16 cellular contexts compared by ENCODE assay signal in genomic region chr17:65270932-65271700, GRCh38.
"Had no signal": no experiment of that assay in that cellular context is flagged by ENCODE, and none has a peak within 500 bp of the region (broad histone marks: within the 10 kb centered on the region; RNA-seq: fewer than 3 reads in every experiment).

No MANE protein-coding gene starts in this region.

- H3K27me3 ChIP-seq: body of pancreas had no signal

- H3K9me3 ChIP-seq: body of pancreas had no signal

- H3K27ac Mint-ChIP-seq: activated CD4-positive, alpha-beta memory T cell treated with anti-CD3 and anti-CD28 coated beads, Interleukin-2, amount 10 ng/mL, durations not matched to agents 7 days and 5 days; activated naive CD8-positive, alpha-beta T cell treated with anti-CD3 and anti-CD28 coated beads, Interleukin-2, amount 50 U/mL, for 24 hours; activated T-cell treated with anti-CD3 and anti-CD28 coated beads, Interleukin-2, amount 50 U/mL, for 72 hours; dendritic cell treated with granulocyte-macrophage colony-stimulating factor and Interleukin-4, amounts not matched to agents 40 ng/mL and 50 ng/mL, for 4 days; effector memory CD8-positive, alpha-beta T cell; immature natural killer cell had no signal

- H3K27ac ChIP-seq: body of pancreas, parathyroid adenoma, VCaP had no signal

- H3K9ac ChIP-seq: parathyroid adenoma had no signal

- H3K36me3 Mint-ChIP-seq: immature natural killer cell had no signal

- H3K4me3 ChIP-seq: body of pancreas had no signal

- H2AFZ ChIP-seq: parathyroid adenoma had no signal

- H3K9me3 Mint-ChIP-seq: dendritic cell treated with granulocyte-macrophage colony-stimulating factor and Interleukin-4, amounts not matched to agents 40 ng/mL and 50 ng/mL, for 4 days; effector memory CD8-positive, alpha-beta T cell had no signal

- ATAC-seq: activated naive CD8-positive, alpha-beta T cell treated with anti-CD3 and anti-CD28 coated beads, Interleukin-2, amount 50 U/mL, for 24 hours; activated T-cell treated with anti-CD3 and anti-CD28 coated beads, Interleukin-2, amount 50 U/mL, for 72 hours; body of pancreas; effector memory CD8-positive, alpha-beta T cell; left colon had no signal

- H3K79me2 ChIP-seq: parathyroid adenoma had no signal

- H3K4me3 Mint-ChIP-seq: activated CD4-positive, alpha-beta memory T cell treated with anti-CD3 and anti-CD28 coated beads, Interleukin-2, amount 10 ng/mL, durations not matched to agents 7 days and 5 days; activated naive CD8-positive, alpha-beta T cell treated with anti-CD3 and anti-CD28 coated beads, Interleukin-2, amount 50 U/mL, for 24 hours; activated T-cell treated with anti-CD3 and anti-CD28 coated beads, Interleukin-2, amount 50 U/mL, for 72 hours; dendritic cell treated with granulocyte-macrophage colony-stimulating factor and Interleukin-4, amounts not matched to agents 40 ng/mL and 50 ng/mL, for 4 days; effector memory CD8-positive, alpha-beta T cell; immature natural killer cell had no signal

- H3K4me1 Mint-ChIP-seq: immature natural killer cell had no signal

- H3K4me1 ChIP-seq: body of pancreas, parathyroid adenoma had no signal

- DNase-seq: activated CD4-positive, alpha-beta memory T cell treated with anti-CD3 and anti-CD28 coated beads, Interleukin-2, amount 10 ng/mL, durations not matched to agents 7 days and 5 days; activated naive CD4-positive, alpha-beta T cell; activated naive CD8-positive, alpha-beta T cell treated with anti-CD3 and anti-CD28 coated beads, Interleukin-2, amount 50 U/mL, for 24 hours; activated T-cell treated with anti-CD3 and anti-CD28 coated beads, Interleukin-2, amount 50 U/mL, for 72 hours; body of pancreas; effector memory CD8-positive, alpha-beta T cell; foreskin fibroblast; glutamatergic neuron; immature natural killer cell; left colon; retina; T-helper 1 cell; trophoblast cell had no signal
